In the genomic region with DNA sequence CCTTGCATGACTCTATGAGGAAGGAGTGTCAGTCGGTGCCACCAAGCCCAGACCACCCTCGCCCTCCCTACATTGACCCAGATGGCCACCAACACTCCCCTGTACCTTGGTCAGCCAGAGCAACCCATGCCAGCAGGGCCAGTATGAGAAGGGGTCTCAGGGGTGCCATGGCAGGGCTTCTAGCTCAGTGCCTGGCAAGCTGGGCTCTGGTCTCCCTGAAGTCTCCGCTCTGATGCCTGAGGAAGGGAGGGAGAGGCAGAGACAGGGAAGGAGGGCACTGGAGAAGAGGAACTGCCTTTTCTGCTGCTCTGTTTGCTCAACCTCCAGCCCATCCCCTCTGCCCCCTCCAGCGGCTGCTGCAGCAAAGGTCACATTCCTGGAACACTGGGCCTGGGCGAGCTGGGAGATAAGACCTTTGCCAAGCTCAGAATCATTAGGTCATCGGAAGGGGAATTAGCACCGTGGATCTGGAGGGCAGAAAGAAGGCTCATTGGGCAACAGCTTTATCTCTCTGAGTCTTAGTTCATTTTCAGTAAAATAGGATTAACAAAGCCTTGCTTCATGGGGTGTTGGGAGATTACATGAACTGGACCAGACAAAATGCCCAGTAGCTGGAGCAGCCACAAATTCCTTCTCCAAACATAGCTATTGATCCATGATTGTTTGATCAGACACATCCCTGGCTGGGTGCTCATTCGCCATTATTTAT, we compare ENCODE assay signal across 1 cellular context.
TF ChIP-seq lines count a peak whose summit lies in the region.

A gene with protein sequence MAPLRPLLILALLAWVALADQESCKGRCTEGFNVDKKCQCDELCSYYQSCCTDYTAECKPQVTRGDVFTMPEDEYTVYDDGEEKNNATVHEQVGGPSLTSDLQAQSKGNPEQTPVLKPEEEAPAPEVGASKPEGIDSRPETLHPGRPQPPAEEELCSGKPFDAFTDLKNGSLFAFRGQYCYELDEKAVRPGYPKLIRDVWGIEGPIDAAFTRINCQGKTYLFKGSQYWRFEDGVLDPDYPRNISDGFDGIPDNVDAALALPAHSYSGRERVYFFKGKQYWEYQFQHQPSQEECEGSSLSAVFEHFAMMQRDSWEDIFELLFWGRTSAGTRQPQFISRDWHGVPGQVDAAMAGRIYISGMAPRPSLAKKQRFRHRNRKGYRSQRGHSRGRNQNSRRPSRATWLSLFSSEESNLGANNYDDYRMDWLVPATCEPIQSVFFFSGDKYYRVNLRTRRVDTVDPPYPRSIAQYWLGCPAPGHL (minus strand): TSS at position 273 of the 709 bp plus-strand sequence. CDS start 104 bp downstream, at position 169.

TF ChIP-seq in K562, 482 proteins besides CTCF, POLR2A, EP300 and RAD21 (continued from another document and continues in another):
- TF ChIP-seq, protein P1, sequence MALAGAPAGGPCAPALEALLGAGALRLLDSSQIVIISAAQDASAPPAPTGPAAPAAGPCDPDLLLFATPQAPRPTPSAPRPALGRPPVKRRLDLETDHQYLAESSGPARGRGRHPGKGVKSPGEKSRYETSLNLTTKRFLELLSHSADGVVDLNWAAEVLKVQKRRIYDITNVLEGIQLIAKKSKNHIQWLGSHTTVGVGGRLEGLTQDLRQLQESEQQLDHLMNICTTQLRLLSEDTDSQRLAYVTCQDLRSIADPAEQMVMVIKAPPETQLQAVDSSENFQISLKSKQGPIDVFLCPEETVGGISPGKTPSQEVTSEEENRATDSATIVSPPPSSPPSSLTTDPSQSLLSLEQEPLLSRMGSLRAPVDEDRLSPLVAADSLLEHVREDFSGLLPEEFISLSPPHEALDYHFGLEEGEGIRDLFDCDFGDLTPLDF (CRISPR knock-in tag; IDR thresholded peaks at IDR 0.05): no peak
- no peak for TF ChIP-seq ETS2 (tag; IDR thresholded peaks at IDR 0.05; ENCODE audit: borderline replicate concordance, poor library complexity, severe bottlenecking)
- TF ChIP-seq RFX7 (CRISPR knock-in tag; IDR thresholded peaks at IDR 0.05): no peak
- TF ChIP-seq SMARCB1 (IDR thresholded peaks at IDR 0.05; ENCODE audit: insufficient read length, low read depth): no peak
- TF ChIP-seq PCBP1 (IDR thresholded peaks at IDR 0.05; ENCODE audit: low read depth, low read length, poor library complexity, severe bottlenecking): no peak
- TF ChIP-seq DIDO1 (tag; IDR thresholded peaks at IDR 0.05; ENCODE audit: low read depth): no peak
- TF ChIP-seq C11orf30 (IDR thresholded peaks at IDR 0.05; ENCODE audit: low read depth): no peak
- TF ChIP-seq MAFF (IDR thresholded peaks at IDR 0.05; ENCODE audit: low read length): no peak
- TF ChIP-seq CHD1 (IDR thresholded peaks at IDR 0.05; ENCODE audit: low read length): no peak
- TF ChIP-seq SRF (CRISPR knock-in tag; IDR thresholded peaks at IDR 0.05): no peak
- TF ChIP-seq, protein P2, sequence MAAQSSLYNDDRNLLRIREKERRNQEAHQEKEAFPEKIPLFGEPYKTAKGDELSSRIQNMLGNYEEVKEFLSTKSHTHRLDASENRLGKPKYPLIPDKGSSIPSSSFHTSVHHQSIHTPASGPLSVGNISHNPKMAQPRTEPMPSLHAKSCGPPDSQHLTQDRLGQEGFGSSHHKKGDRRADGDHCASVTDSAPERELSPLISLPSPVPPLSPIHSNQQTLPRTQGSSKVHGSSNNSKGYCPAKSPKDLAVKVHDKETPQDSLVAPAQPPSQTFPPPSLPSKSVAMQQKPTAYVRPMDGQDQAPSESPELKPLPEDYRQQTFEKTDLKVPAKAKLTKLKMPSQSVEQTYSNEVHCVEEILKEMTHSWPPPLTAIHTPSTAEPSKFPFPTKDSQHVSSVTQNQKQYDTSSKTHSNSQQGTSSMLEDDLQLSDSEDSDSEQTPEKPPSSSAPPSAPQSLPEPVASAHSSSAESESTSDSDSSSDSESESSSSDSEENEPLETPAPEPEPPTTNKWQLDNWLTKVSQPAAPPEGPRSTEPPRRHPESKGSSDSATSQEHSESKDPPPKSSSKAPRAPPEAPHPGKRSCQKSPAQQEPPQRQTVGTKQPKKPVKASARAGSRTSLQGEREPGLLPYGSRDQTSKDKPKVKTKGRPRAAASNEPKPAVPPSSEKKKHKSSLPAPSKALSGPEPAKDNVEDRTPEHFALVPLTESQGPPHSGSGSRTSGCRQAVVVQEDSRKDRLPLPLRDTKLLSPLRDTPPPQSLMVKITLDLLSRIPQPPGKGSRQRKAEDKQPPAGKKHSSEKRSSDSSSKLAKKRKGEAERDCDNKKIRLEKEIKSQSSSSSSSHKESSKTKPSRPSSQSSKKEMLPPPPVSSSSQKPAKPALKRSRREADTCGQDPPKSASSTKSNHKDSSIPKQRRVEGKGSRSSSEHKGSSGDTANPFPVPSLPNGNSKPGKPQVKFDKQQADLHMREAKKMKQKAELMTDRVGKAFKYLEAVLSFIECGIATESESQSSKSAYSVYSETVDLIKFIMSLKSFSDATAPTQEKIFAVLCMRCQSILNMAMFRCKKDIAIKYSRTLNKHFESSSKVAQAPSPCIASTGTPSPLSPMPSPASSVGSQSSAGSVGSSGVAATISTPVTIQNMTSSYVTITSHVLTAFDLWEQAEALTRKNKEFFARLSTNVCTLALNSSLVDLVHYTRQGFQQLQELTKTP (IDR thresholded peaks at IDR 0.05; ENCODE audit: low read depth in 1 of 2, partially characterized antibody in 2 of 2): no peak
- TF ChIP-seq, protein P3, sequence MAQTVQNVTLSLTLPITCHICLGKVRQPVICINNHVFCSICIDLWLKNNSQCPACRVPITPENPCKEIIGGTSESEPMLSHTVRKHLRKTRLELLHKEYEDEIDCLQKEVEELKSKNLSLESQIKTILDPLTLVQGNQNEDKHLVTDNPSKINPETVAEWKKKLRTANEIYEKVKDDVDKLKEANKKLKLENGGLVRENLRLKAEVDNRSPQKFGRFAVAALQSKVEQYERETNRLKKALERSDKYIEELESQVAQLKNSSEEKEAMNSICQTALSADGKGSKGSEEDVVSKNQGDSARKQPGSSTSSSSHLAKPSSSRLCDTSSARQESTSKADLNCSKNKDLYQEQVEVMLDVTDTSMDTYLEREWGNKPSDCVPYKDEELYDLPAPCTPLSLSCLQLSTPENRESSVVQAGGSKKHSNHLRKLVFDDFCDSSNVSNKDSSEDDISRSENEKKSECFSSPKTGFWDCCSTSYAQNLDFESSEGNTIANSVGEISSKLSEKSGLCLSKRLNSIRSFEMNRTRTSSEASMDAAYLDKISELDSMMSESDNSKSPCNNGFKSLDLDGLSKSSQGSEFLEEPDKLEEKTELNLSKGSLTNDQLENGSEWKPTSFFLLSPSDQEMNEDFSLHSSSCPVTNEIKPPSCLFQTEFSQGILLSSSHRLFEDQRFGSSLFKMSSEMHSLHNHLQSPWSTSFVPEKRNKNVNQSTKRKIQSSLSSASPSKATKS (CRISPR knock-in tag; IDR thresholded peaks at IDR 0.05): no peak
- TF ChIP-seq, protein P4, sequence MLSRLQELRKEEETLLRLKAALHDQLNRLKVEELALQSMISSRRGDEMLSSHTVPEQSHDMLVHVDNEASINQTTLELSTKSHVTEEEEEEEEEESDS (CRISPR knock-in tag; IDR thresholded peaks at IDR 0.05): no peak
- TF ChIP-seq ZNF197 (CRISPR knock-in tag; IDR thresholded peaks at IDR 0.05; ENCODE audit: low read depth): no peak
- TF ChIP-seq HMG20B (CRISPR knock-in tag; IDR thresholded peaks at IDR 0.05): no peak
- TF ChIP-seq ZNF696 (CRISPR knock-in tag; conservative IDR thresholded peaks at IDR 0.05): no peak
- TF ChIP-seq, protein P5, sequence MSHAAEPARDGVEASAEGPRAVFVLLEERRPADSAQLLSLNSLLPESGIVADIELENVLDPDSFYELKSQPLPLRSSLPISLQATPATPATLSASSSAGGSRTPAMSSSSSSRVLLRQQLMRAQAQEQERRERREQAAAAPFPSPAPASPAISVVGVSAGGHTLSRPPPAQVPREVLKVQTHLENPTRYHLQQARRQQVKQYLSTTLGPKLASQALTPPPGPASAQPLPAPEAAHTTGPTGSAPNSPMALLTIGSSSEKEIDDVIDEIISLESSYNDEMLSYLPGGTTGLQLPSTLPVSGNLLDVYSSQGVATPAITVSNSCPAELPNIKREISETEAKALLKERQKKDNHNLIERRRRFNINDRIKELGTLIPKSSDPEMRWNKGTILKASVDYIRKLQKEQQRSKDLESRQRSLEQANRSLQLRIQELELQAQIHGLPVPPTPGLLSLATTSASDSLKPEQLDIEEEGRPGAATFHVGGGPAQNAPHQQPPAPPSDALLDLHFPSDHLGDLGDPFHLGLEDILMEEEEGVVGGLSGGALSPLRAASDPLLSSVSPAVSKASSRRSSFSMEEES (CRISPR knock-in tag; IDR thresholded peaks at IDR 0.05): no peak
- TF ChIP-seq, protein P6, sequence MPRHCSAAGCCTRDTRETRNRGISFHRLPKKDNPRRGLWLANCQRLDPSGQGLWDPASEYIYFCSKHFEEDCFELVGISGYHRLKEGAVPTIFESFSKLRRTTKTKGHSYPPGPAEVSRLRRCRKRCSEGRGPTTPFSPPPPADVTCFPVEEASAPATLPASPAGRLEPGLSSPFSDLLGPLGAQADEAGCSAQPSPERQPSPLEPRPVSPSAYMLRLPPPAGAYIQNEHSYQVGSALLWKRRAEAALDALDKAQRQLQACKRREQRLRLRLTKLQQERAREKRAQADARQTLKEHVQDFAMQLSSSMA (CRISPR knock-in tag; IDR thresholded peaks at IDR 0.05): no peak
- no peak for TF ChIP-seq FOXJ3 (CRISPR knock-in tag; IDR thresholded peaks at IDR 0.05)
- no peak for TF ChIP-seq NFYB (IDR thresholded peaks at IDR 0.05; ENCODE audit: extremely low read depth, insufficient read length)
- TF ChIP-seq, protein P7, sequence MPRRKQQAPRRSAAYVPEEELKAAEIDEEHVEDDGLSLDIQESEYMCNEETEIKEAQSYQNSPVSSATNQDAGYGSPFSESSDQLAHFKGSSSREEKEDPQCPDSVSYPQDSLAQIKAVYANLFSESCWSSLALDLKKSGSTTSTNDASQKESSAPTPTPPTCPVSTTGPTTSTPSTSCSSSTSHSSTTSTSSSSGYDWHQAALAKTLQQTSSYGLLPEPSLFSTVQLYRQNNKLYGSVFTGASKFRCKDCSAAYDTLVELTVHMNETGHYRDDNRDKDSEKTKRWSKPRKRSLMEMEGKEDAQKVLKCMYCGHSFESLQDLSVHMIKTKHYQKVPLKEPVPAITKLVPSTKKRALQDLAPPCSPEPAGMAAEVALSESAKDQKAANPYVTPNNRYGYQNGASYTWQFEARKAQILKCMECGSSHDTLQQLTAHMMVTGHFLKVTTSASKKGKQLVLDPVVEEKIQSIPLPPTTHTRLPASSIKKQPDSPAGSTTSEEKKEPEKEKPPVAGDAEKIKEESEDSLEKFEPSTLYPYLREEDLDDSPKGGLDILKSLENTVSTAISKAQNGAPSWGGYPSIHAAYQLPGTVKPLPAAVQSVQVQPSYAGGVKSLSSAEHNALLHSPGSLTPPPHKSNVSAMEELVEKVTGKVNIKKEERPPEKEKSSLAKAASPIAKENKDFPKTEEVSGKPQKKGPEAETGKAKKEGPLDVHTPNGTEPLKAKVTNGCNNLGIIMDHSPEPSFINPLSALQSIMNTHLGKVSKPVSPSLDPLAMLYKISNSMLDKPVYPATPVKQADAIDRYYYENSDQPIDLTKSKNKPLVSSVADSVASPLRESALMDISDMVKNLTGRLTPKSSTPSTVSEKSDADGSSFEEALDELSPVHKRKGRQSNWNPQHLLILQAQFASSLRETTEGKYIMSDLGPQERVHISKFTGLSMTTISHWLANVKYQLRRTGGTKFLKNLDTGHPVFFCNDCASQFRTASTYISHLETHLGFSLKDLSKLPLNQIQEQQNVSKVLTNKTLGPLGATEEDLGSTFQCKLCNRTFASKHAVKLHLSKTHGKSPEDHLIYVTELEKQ (CRISPR knock-in tag; IDR thresholded peaks at IDR 0.05): no peak
- peak; percentile 51; the same call in 1 of the 2 replicates for TF ChIP-seq JUND (IDR thresholded peaks at IDR 0.05; ENCODE audit: borderline replicate concordance, low read depth, low read length)
- TF ChIP-seq JUND (tag; IDR thresholded peaks at IDR 0.05; ENCODE audit: borderline replicate concordance, low read depth, low read length): peak; percentile 64; the same call in 1 of the 3 replicates
- no peak for TF ChIP-seq ELF4 (CRISPR knock-in tag; IDR thresholded peaks at IDR 0.05)
- TF ChIP-seq CBFA2T2 (conservative IDR thresholded peaks at IDR 0.05): no peak
- TF ChIP-seq FOSL1 (tag; conservative IDR thresholded peaks at IDR 0.05): no peak; the same call in 1 of the 2 replicates
- no peak for TF ChIP-seq KLF1 (tag; IDR thresholded peaks at IDR 0.05)
- TF ChIP-seq ZNF778 (CRISPR knock-in tag; IDR thresholded peaks at IDR 0.05): no peak
- no peak for TF ChIP-seq POU5F1 (IDR thresholded peaks at IDR 0.05; ENCODE audit: borderline replicate concordance, low read depth, low read length, partially characterized antibody)
- no peak for TF ChIP-seq ZNF134 (CRISPR knock-in tag; conservative IDR thresholded peaks at IDR 0.05)
- TF ChIP-seq NFIX (CRISPR knock-in tag; IDR thresholded peaks at IDR 0.05; ENCODE audit: low read depth): no peak
- TF ChIP-seq SP1 (CRISPR knock-in tag; IDR thresholded peaks at IDR 0.05): no peak
- no peak for TF ChIP-seq RNF2 (IDR thresholded peaks at IDR 0.05)
- TF ChIP-seq STAT5A (IDR thresholded peaks at IDR 0.05; ENCODE audit: borderline replicate concordance, low read length): no peak; the same call in 1 of the 2 replicates
- TF ChIP-seq RBM25 (IDR thresholded peaks at IDR 0.05; ENCODE audit: low read depth, low read length, severe bottlenecking): no peak
- TF ChIP-seq NBN (IDR thresholded peaks at IDR 0.05; ENCODE audit: low read depth): no peak
- TF ChIP-seq, protein P8, sequence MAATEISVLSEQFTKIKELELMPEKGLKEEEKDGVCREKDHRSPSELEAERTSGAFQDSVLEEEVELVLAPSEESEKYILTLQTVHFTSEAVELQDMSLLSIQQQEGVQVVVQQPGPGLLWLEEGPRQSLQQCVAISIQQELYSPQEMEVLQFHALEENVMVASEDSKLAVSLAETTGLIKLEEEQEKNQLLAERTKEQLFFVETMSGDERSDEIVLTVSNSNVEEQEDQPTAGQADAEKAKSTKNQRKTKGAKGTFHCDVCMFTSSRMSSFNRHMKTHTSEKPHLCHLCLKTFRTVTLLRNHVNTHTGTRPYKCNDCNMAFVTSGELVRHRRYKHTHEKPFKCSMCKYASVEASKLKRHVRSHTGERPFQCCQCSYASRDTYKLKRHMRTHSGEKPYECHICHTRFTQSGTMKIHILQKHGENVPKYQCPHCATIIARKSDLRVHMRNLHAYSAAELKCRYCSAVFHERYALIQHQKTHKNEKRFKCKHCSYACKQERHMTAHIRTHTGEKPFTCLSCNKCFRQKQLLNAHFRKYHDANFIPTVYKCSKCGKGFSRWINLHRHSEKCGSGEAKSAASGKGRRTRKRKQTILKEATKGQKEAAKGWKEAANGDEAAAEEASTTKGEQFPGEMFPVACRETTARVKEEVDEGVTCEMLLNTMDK (IDR thresholded peaks at IDR 0.05; ENCODE audit: borderline replicate concordance, insufficient read depth, low read depth, low read length, poor library complexity, severe bottlenecking): no peak
- TF ChIP-seq, protein P9, sequence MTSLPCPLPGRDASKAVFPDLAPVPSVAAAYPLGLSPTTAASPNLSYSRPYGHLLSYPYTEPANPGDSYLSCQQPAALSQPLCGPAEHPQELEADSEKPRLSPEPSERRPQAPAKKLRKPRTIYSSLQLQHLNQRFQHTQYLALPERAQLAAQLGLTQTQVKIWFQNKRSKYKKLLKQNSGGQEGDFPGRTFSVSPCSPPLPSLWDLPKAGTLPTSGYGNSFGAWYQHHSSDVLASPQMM (CRISPR knock-in tag; IDR thresholded peaks at IDR 0.05): no peak
- TF ChIP-seq JUNB (CRISPR knock-in tag; conservative IDR thresholded peaks at IDR 0.05): no peak
- no peak for TF ChIP-seq EGR1 (conservative IDR thresholded peaks at IDR 0.05)
- peak; percentile 63 for TF ChIP-seq ARID1B (IDR thresholded peaks at IDR 0.05)
